13 cellular contexts compared by ENCODE assay signal in genomic region chr6:20202699-20203302, GRCh38. TPM values are rescaled to one million over a fixed set of nuclear protein-coding genes. Genes with fewer than 3 reads are reported as not detected.
DNase-seq lines count a peak whose midpoint lies in the region; ATAC-seq and TF ChIP-seq lines count a peak whose summit lies in the region.
"Had no signal": no experiment of that assay in that cellular context is flagged by ENCODE, and none has a peak within 500 bp of the region (broad histone marks: within the 10 kb centered on the region; RNA-seq: fewer than 3 reads in every experiment).

No MANE protein-coding gene starts in this region.

- H3K36me3 ChIP-seq in Loucy (ENCODE audit: insufficient read depth, low read length) (no peaks in the 10 kb centered on the region), mammary epithelial cell (ENCODE audit: insufficient read depth, low read length) (no peaks in the 10 kb centered on the region), prostate gland (no peaks in the 10 kb centered on the region)
- H3K36me3 ChIP-seq: SJCRH30 had no signal

- H3K27me3 Mint-ChIP-seq in activated CD4-positive, alpha-beta memory T cell treated with anti-CD3 and anti-CD28 coated beads, Interleukin-2, amount 10 ng/mL, durations not matched to agents 7 days and 5 days: no peaks in the 10 kb centered on the region
- H3K27me3 Mint-ChIP-seq in activated CD4-positive, alpha-beta memory T cell treated with anti-CD3 and anti-CD28 coated beads for 36 hours: no peaks in the 10 kb centered on the region
- H3K27me3 Mint-ChIP-seq: activated naive CD8-positive, alpha-beta T cell had no signal

- H3K4me2 ChIP-seq in Loucy (ENCODE audit: low read depth, low read length, poor library complexity, severe bottlenecking) (peak overlapping the region; percentile 47), mammary epithelial cell (ENCODE audit: insufficient read depth, low read depth, low read length) (no peak overlapping the region)

- H3K27me3 ChIP-seq in Loucy (ENCODE audit: insufficient read depth, low read length, poor library complexity, severe bottlenecking) (no peaks in the 10 kb centered on the region), mammary epithelial cell (ENCODE audit: insufficient read depth, low read length) (no peaks in the 10 kb centered on the region), prostate gland (replicated peaks; ENCODE audit: insufficient read depth) (no peaks in the 10 kb centered on the region)
- H3K27me3 ChIP-seq: SJCRH30 had no signal

- DNase-seq in activated CD4-positive, alpha-beta memory T cell treated with anti-CD3 and anti-CD28 coated beads, Interleukin-2, amount 10 ng/mL, durations not matched to agents 7 days and 5 days: no peak
- no peak for DNase-seq in activated CD4-positive, alpha-beta memory T cell treated with anti-CD3 and anti-CD28 coated beads for 36 hours
- DNase-seq in mammary epithelial cell (no peak), prostate gland (ENCODE audit: low spot score) (no peak), KG1 (lab: John Stamatoyannopoulos, UW) (no peak)
- DNase-seq in activated CD4-positive, alpha-beta T cell treated with anti-CD3 and anti-CD28 coated beads, Interleukin-2, amount 50 U/mL, for 1 hour: no peak
- DNase-seq: activated CD4-positive, alpha-beta T cell treated with anti-CD3 and anti-CD28 coated beads for 48 hours; NCI-H82; SJCRH30; stimulated activated CD4-positive, alpha-beta T cell treated with anti-CD3 and anti-CD28 coated beads, Interleukin-12 subunit alpha, Interleukin-12 subunit beta, amount 100 ng/mL, for 4 hours had no signal

- H3K9me2 ChIP-seq in Loucy (replicated peaks; ENCODE audit: low read depth, low read length): no peaks in the 10 kb centered on the region

- no TSS peak for BruUV-seq in mammary epithelial cell (replicated peaks; lab: Mats Ljungman, UMichigan)

- H3K79me2 ChIP-seq in Loucy (ENCODE audit: insufficient read depth, low read length) (peaks cover 77% of the 10 kb centered on the region), mammary epithelial cell (ENCODE audit: insufficient read depth, low read length) (peaks cover 63% of the 10 kb centered on the region)

- H4K20me1 ChIP-seq in Loucy (ENCODE audit: insufficient read depth, low read length, poor library complexity, severe bottlenecking) (peaks cover 4% of the 10 kb centered on the region), mammary epithelial cell (ENCODE audit: insufficient read depth, low read length) (no peaks in the 10 kb centered on the region)

- no peaks in the 10 kb centered on the region for H3F3A ChIP-seq in Loucy (ENCODE audit: low read depth)

- peak overlapping the region; percentile 85 for H3K27ac ChIP-seq in mammary epithelial cell (ENCODE audit: insufficient read depth, low read depth, low read length)
- H3K27ac ChIP-seq in prostate gland: peak overlapping the region; percentile 23 to 65
- H3K27ac ChIP-seq: SJCRH30 had no signal

- peaks cover 73% of the 10 kb centered on the region for H3K4me1 ChIP-seq in Loucy (ENCODE audit: insufficient read depth, low read length, poor library complexity, severe bottlenecking)
- peaks cover 19% of the 10 kb centered on the region for H3K4me1 ChIP-seq in mammary epithelial cell (ENCODE audit: insufficient read depth, low read length)
- H3K4me1 ChIP-seq in prostate gland (replicated peaks): peaks cover 6% of the 10 kb centered on the region
- H3K4me1 ChIP-seq: SJCRH30 had no signal

- TF ChIP-seq POLR2A in prostate gland (IDR thresholded peaks at IDR 0.05): no peak

- TF ChIP-seq CTCF in Loucy (conservative IDR thresholded peaks at IDR 0.05; ENCODE audit: low read length) (no peak), mammary epithelial cell (conservative IDR thresholded peaks at IDR 0.05 in 1 of 2, IDR thresholded peaks at IDR 0.05 in 1 of 2; ENCODE audit: extremely low read depth in 1 of 2, insufficient read depth in 1 of 2, low read depth in 1 of 2, low read length in 2 of 2) (no peak), prostate gland (IDR thresholded peaks at IDR 0.05) (no peak)

- H3K4me3 ChIP-seq in Loucy (ENCODE audit: low read length, poor library complexity, severe bottlenecking) (no peak overlapping the region), mammary epithelial cell (replicated peaks in 1 of 3; ENCODE audit: insufficient read depth in 1 of 3, low read depth in 2 of 3, low read length in 3 of 3) (no peak overlapping the region), prostate gland (no peak overlapping the region)
- H3K4me3 ChIP-seq: SJCRH30 had no signal

- POLR2A ChIA-PET in activated CD4-positive, alpha-beta memory T cell treated with anti-CD3 and anti-CD28 coated beads, Interleukin-2, amount 10 ng/mL, durations not matched to agents 7 days and 5 days (lab: Charles Lee): interaction anchor here (0.8 to 4.4 kb wide), 6 partner anchors 10 to 199 kb away, joined by 3 to 42 read pairs (median 4); partner anchors contain the start of genes E2F3 and MBOAT1
- POLR2A ChIA-PET in activated CD4-positive, alpha-beta memory T cell treated with anti-CD3 and anti-CD28 coated beads for 36 hours (lab: Charles Lee): interaction anchor here (0.6 kb wide), 1 partner anchor 253 kb away, joined by 3 read pairs; no protein-coding TSS in a partner anchor

- no peaks in the 10 kb centered on the region for H3K9me3 Mint-ChIP-seq in activated CD4-positive, alpha-beta memory T cell treated with anti-CD3 and anti-CD28 coated beads, Interleukin-2, amount 10 ng/mL, durations not matched to agents 7 days and 5 days
- no peaks in the 10 kb centered on the region for H3K9me3 Mint-ChIP-seq in activated CD4-positive, alpha-beta memory T cell treated with anti-CD3 and anti-CD28 coated beads for 36 hours

- intact Hi-C loops in activated CD4-positive, alpha-beta memory T cell treated with anti-CD3 and anti-CD28 coated beads for 36 hours (cut with micrococcal nuclease): loop anchor here (1.0 to 2.0 kb wide), 2 partner anchors 10 to 64 kb away; no protein-coding TSS in a partner anchor
- intact Hi-C loops in mammary epithelial cell (cut with micrococcal nuclease) (no loop called here), prostate gland (cut with DNase I) (no loop called here)

- H2AFZ ChIP-seq in Loucy (ENCODE audit: low read length): no peak overlapping the region
- no peak overlapping the region for H2AFZ ChIP-seq in mammary epithelial cell (ENCODE audit: low read depth, low read length)

- peaks cover 43% of the 10 kb centered on the region for H3K36me3 Mint-ChIP-seq in activated CD4-positive, alpha-beta memory T cell treated with anti-CD3 and anti-CD28 coated beads, Interleukin-2, amount 10 ng/mL, durations not matched to agents 7 days and 5 days (ENCODE audit: low read depth)
- no peaks in the 10 kb centered on the region for H3K36me3 Mint-ChIP-seq in activated CD4-positive, alpha-beta memory T cell treated with anti-CD3 and anti-CD28 coated beads for 36 hours

- no peak overlapping the region for H3K4me3 Mint-ChIP-seq in activated CD4-positive, alpha-beta memory T cell treated with anti-CD3 and anti-CD28 coated beads, Interleukin-2, amount 10 ng/mL, durations not matched to agents 7 days and 5 days
- H3K4me3 Mint-ChIP-seq in activated CD4-positive, alpha-beta memory T cell treated with anti-CD3 and anti-CD28 coated beads for 36 hours: no peak overlapping the region
- H3K4me3 Mint-ChIP-seq: activated naive CD8-positive, alpha-beta T cell had no signal

- H3K4me1 Mint-ChIP-seq in activated CD4-positive, alpha-beta memory T cell treated with anti-CD3 and anti-CD28 coated beads, Interleukin-2, amount 10 ng/mL, durations not matched to agents 7 days and 5 days: peaks cover 82% of the 10 kb centered on the region
- peaks cover 61% of the 10 kb centered on the region for H3K4me1 Mint-ChIP-seq in activated CD4-positive, alpha-beta memory T cell treated with anti-CD3 and anti-CD28 coated beads for 36 hours (ENCODE audit: low read depth)

- H3K9ac ChIP-seq in Loucy (ENCODE audit: low read depth, low read length, poor library complexity, severe bottlenecking) (no peak overlapping the region), mammary epithelial cell (ENCODE audit: insufficient read depth, low read length) (no peak overlapping the region)

- 84% methylated on average over 3 of the region's 3 CpGs for WGBS in mammary epithelial cell (ENCODE audit: low coverage, missing lambda C conversion rate)
- WGBS in prostate gland: 27% methylated on average over 3 of the region's 3 CpGs

- CTCF ChIA-PET in activated CD4-positive, alpha-beta memory T cell treated with anti-CD3 and anti-CD28 coated beads, Interleukin-2, amount 10 ng/mL, durations not matched to agents 7 days and 5 days (lab: Charles Lee): interaction anchor here (0.6 to 3.1 kb wide), 7 partner anchors 10 to 325 kb away, joined by 3 to 18 read pairs (median 3); partner anchors contain the start of gene MBOAT1
- CTCF ChIA-PET in activated CD4-positive, alpha-beta memory T cell treated with anti-CD3 and anti-CD28 coated beads for 36 hours (lab: Charles Lee): interaction anchor here (2.0 kb wide), 1 partner anchor 10 kb away, joined by 8 read pairs; the partner anchor contains the start of gene MBOAT1
- CTCF ChIA-PET in mammary epithelial cell (lab: Charles Lee; ENCODE audit: low non-redundant PET): no interaction called here

- no peak for ATAC-seq in HG03097 (IDR thresholded peaks at IDR 0.05; ENCODE audit: low FRiP score, unreplicated experiment)

- H3K27ac Mint-ChIP-seq in activated CD4-positive, alpha-beta memory T cell treated with anti-CD3 and anti-CD28 coated beads, Interleukin-2, amount 10 ng/mL, durations not matched to agents 7 days and 5 days: peak overlapping the region; percentile 77
- H3K27ac Mint-ChIP-seq in activated CD4-positive, alpha-beta memory T cell treated with anti-CD3 and anti-CD28 coated beads for 36 hours: no peak overlapping the region
- H3K27ac Mint-ChIP-seq: activated naive CD8-positive, alpha-beta T cell had no signal

- in situ Hi-C loops in mammary epithelial cell (cut with MboI; ENCODE audit: low sequenced_read_pairs in 2 of 2): no loop called here

- no peaks in the 10 kb centered on the region for H3K9me3 ChIP-seq in Loucy (ENCODE audit: insufficient read depth, low read depth, low read length)
- no peaks in the 10 kb centered on the region for H3K9me3 ChIP-seq in mammary epithelial cell (replicated peaks; ENCODE audit: insufficient read depth, low read length)
- H3K9me3 ChIP-seq in prostate gland: no peaks in the 10 kb centered on the region
- H3K9me3 ChIP-seq: SJCRH30 had no signal

- dilution Hi-C loops in mammary epithelial cell (cut with HindIII; ENCODE audit: low sequenced_read_pairs): no loop called here

RNA-seq across cellular contexts. Expression of gene MBOAT1, which starts 9.5 kb away (rescaled TPM):
- total RNA-seq in activated CD4-positive, alpha-beta memory T cell treated with anti-CD3 and anti-CD28 coated beads, Interleukin-2, amount 10 ng/mL, durations not matched to agents 7 days and 5 days: 10 to 100 TPM; 25.5 to 27.1 TPM
- total RNA-seq in activated CD4-positive, alpha-beta memory T cell treated with anti-CD3 and anti-CD28 coated beads for 36 hours: 10 to 100 TPM; 13.4 to 14.0 TPM
- total RNA-seq in mammary epithelial cell (1 to 10 TPM; 2.3 to 8.2 TPM), prostate gland (10 to 100 TPM in 1 of 2 donors, 1 to 10 TPM in 1; 8.6 to 14.1 TPM)
- polyA plus RNA-seq in mammary epithelial cell: 4.6 TPM
- polyA minus RNA-seq in mammary epithelial cell: 12.7 TPM
